9 cellular contexts compared by ENCODE assay signal in genomic region chr2:235666240-235666781, GRCh38.
DNase-seq lines count a peak whose midpoint lies in the region; ATAC-seq and TF ChIP-seq lines count a peak whose summit lies in the region.
"Had no signal": no experiment of that assay in that cellular context is flagged by ENCODE, and none has a peak within 500 bp of the region (broad histone marks: within the 10 kb centered on the region; RNA-seq: fewer than 3 reads in every experiment).

No MANE protein-coding gene starts in this region.

- no peak overlapping the region for H3K27ac ChIP-seq in cardiac muscle cell
- H3K27ac ChIP-seq in ovary, result no peak overlapping the region
- H3K27ac ChIP-seq: neutrophil had no signal

- intact Hi-C loops in ovary (cut with DNase I), result loop anchor here in 1 of 4 donors (10.0 kb wide), 1 partner anchor 72 kb away; no protein-coding TSS in a partner anchor

- peak overlapping the region; percentile 47 for H3K4me3 Mint-ChIP-seq in WTC11
- no peak overlapping the region for H3K4me3 Mint-ChIP-seq in activated CD8-positive, alpha-beta T cell treated with anti-CD3 and anti-CD28 coated beads, Interleukin-2, amount 10 ng/mL, durations not matched to agents 7 days and 5 days

- CTCF ChIA-PET in WTC11 (lab: Charles Lee), result interaction anchor here (2.1 kb wide), 1 partner anchor 74 kb away, joined by 5 read pairs; no protein-coding TSS in a partner anchor
- CTCF ChIA-PET in activated CD8-positive, alpha-beta T cell treated with anti-CD3 and anti-CD28 coated beads, Interleukin-2, amount 10 ng/mL, durations not matched to agents 7 days and 5 days (lab: Charles Lee), result no interaction called here

- peak; percentile 77 for DNase-seq in DMS 273 treated with DMSO at 0.1 percent for 48 hours (lab: John Stamatoyannopoulos, UW)
- peak; percentile 70 for DNase-seq in NCI-H1436 (lab: John Stamatoyannopoulos, UW)
- DNase-seq in WTC11 (ENCODE audit: low spot score), result no peak
- DNase-seq in cardiac muscle cell (ENCODE audit: low read depth in 1 of 2, low spot score in 1 of 2), result peak; percentile 78 to 87
- peak in 1 of 5 donors; percentile 48 for DNase-seq in ovary
- DNase-seq in activated CD8-positive, alpha-beta T cell treated with anti-CD3 and anti-CD28 coated beads, Interleukin-2, amount 10 ng/mL, durations not matched to agents 7 days and 5 days, result no peak
- DNase-seq in activated gamma-delta T cell treated with Interleukin-2 at 50 U/mL for 16 hours, result no peak

- peaks cover 63% of the 10 kb centered on the region for H3K4me1 Mint-ChIP-seq in WTC11
- H3K4me1 Mint-ChIP-seq in activated CD8-positive, alpha-beta T cell treated with anti-CD3 and anti-CD28 coated beads, Interleukin-2, amount 10 ng/mL, durations not matched to agents 7 days and 5 days (ENCODE audit: low read depth), result peaks cover 4% of the 10 kb centered on the region

- H3K9me3 ChIP-seq in cardiac muscle cell (ENCODE audit: low read depth) (no peaks in the 10 kb centered on the region), ovary (no peaks in the 10 kb centered on the region)
- H3K9me3 ChIP-seq: neutrophil had no signal

- no peak overlapping the region for H3K27ac Mint-ChIP-seq in WTC11
- no peak overlapping the region for H3K27ac Mint-ChIP-seq in activated CD8-positive, alpha-beta T cell treated with anti-CD3 and anti-CD28 coated beads, Interleukin-2, amount 10 ng/mL, durations not matched to agents 7 days and 5 days

- TF ChIP-seq CTCF in WTC11 (IDR thresholded peaks at IDR 0.05) (no peak), cardiac muscle cell (IDR thresholded peaks at IDR 0.05; ENCODE audit: low read depth, low read length) (no peak), ovary (IDR thresholded peaks at IDR 0.05) (no peak)

- H3K4me3 ChIP-seq in cardiac muscle cell (peak overlapping the region; percentile 20), ovary (peak overlapping the region; percentile 6)

- H3K9me3 Mint-ChIP-seq in WTC11, result no peaks in the 10 kb centered on the region
- no peaks in the 10 kb centered on the region for H3K9me3 Mint-ChIP-seq in activated CD8-positive, alpha-beta T cell treated with anti-CD3 and anti-CD28 coated beads, Interleukin-2, amount 10 ng/mL, durations not matched to agents 7 days and 5 days (ENCODE audit: insufficient read depth)

- peaks cover 11% of the 10 kb centered on the region for H3K4me1 ChIP-seq in cardiac muscle cell (ENCODE audit: low read depth)
- H3K4me1 ChIP-seq in ovary (ENCODE audit: insufficient read depth), result peaks cover 16% of the 10 kb centered on the region

- TF ChIP-seq EP300 in ovary (IDR thresholded peaks at IDR 0.05), result no peak

- H3K36me3 ChIP-seq in cardiac muscle cell (no peaks in the 10 kb centered on the region), ovary (no peaks in the 10 kb centered on the region)
- H3K36me3 ChIP-seq: neutrophil had no signal

- ATAC-seq in WTC11, result peak; percentile 18
- ATAC-seq in activated CD8-positive, alpha-beta T cell treated with anti-CD3 and anti-CD28 coated beads, Interleukin-2, amount 10 ng/mL, durations not matched to agents 7 days and 5 days, result no peak
- ATAC-seq in GM18861 (IDR thresholded peaks at IDR 0.05; ENCODE audit: unreplicated experiment), result no peak

- TF ChIP-seq POLR2A in ovary (IDR thresholded peaks at IDR 0.05), result peak; percentile 14

- no peaks in the 10 kb centered on the region; the same call in 1 of the 2 replicates for H3K27me3 Mint-ChIP-seq in WTC11 (ENCODE audit: low read depth)
- peaks cover 34% of the 10 kb centered on the region for H3K27me3 Mint-ChIP-seq in activated CD8-positive, alpha-beta T cell treated with anti-CD3 and anti-CD28 coated beads, Interleukin-2, amount 10 ng/mL, durations not matched to agents 7 days and 5 days (ENCODE audit: low read depth)

- 1 to 2% (median 1%) methylated on average over 4 of the region's 4 CpGs for WGBS in ovary, 3 donors

- POLR2A ChIA-PET in WTC11 (lab: Charles Lee), result no interaction called here
- POLR2A ChIA-PET in activated CD8-positive, alpha-beta T cell treated with anti-CD3 and anti-CD28 coated beads, Interleukin-2, amount 10 ng/mL, durations not matched to agents 7 days and 5 days (lab: Charles Lee), result no interaction called here

- H3K36me3 Mint-ChIP-seq in WTC11, result no peaks in the 10 kb centered on the region
- no peaks in the 10 kb centered on the region for H3K36me3 Mint-ChIP-seq in activated CD8-positive, alpha-beta T cell treated with anti-CD3 and anti-CD28 coated beads, Interleukin-2, amount 10 ng/mL, durations not matched to agents 7 days and 5 days (ENCODE audit: low read depth)

- peaks cover 15% of the 10 kb centered on the region for H3K27me3 ChIP-seq in cardiac muscle cell
- H3K27me3 ChIP-seq in ovary, result no peaks in the 10 kb centered on the region

TF ChIP-seq in WTC11, 78 proteins besides CTCF, POLR2A, EP300 and RAD21:
- no peak for TF ChIP-seq PRRX2 (CRISPR knock-in tag; IDR thresholded peaks at IDR 0.05)
- TF ChIP-seq ATF6 (CRISPR knock-in tag; IDR thresholded peaks at IDR 0.05), result no peak
- TF ChIP-seq TP53 (CRISPR knock-in tag; IDR thresholded peaks at IDR 0.05), result no peak
- TF ChIP-seq PRDM15 (CRISPR knock-in tag; IDR thresholded peaks at IDR 0.05), result peak; percentile 97

Comparison
In these comparisons a context has a peak if more than half of its experiments do, and no peak if none do; other contexts are left out.
1. DNase-seq: peak in DMS 273 treated with DMSO at 0.1 percent for 48 hours (single experiment), NCI-H1436 (single experiment) and cardiac muscle cell (2 of 2); none in WTC11 (single experiment), activated CD8-positive, alpha-beta T cell treated with anti-CD3 and anti-CD28 coated beads, Interleukin-2, amount 10 ng/mL, durations not matched to agents 7 days and 5 days (single experiment) and activated gamma-delta T cell treated with Interleukin-2 at 50 U/mL for 16 hours (single experiment).